37 cellular contexts compared by ENCODE assay signal in genomic region chr1:45299296-45299695, GRCh38. TPM values are rescaled to one million over a fixed set of nuclear protein-coding genes. Genes with fewer than 3 reads are reported as not detected.
"Had no signal": no experiment of that assay in that cellular context is flagged by ENCODE, and none has a peak within 500 bp of the region (broad histone marks: within the 10 kb centered on the region; RNA-seq: fewer than 3 reads in every experiment).

No MANE protein-coding gene starts in this region.

- ATAC-seq: activated CD4-positive, alpha-beta T cell treated with anti-CD3 and anti-CD28 coated beads for 36 hours; activated CD4-positive, CD25-positive, alpha-beta regulatory T cell treated with anti-CD3 and anti-CD28 coated beads, Interleukin-2, amount 50 U/mL, for 24 hours; activated CD8-positive, alpha-beta T cell treated with anti-CD3 and anti-CD28 coated beads for 36 hours; activated naive CD4-positive, alpha-beta T cell treated with anti-CD3 and anti-CD28 coated beads, Interleukin-2, amount 50 U/mL, for 72 hours; activated T-cell treated with anti-CD3 and anti-CD28 coated beads, Interleukin-2, amount 50 U/mL, for 4 hours; activated T-cell treated with anti-CD3 and anti-CD28 coated beads, Interleukin-2, amount 50 U/mL, for 72 hours; activated T-helper 17 cell treated with anti-CD3 and anti-CD28 coated beads, Interleukin-2, amount 50 U/mL, for 72 hours; body of pancreas; WTC11 had no signal

- H3K27ac Mint-ChIP-seq: activated CD4-positive, alpha-beta memory T cell treated with anti-CD3 and anti-CD28 coated beads for 36 hours; activated CD4-positive, alpha-beta T cell treated with anti-CD3 and anti-CD28 coated beads for 36 hours; activated CD4-positive, alpha-beta T cell treated with anti-CD3 and anti-CD28 coated beads, Interleukin-2, amount 10 ng/mL, durations not matched to agents 7 days and 5 days; activated CD8-positive, alpha-beta T cell treated with anti-CD3 and anti-CD28 coated beads for 36 hours; activated naive CD4-positive, alpha-beta T cell treated with anti-CD3 and anti-CD28 coated beads for 36 hours; activated naive CD4-positive, alpha-beta T cell treated with anti-CD3 and anti-CD28 coated beads, Interleukin-2, amount 50 U/mL, for 72 hours; activated naive CD8-positive, alpha-beta T cell treated with anti-CD3 and anti-CD28 coated beads for 36 hours; activated T-cell treated with anti-CD3 and anti-CD28 coated beads, Interleukin-2, amount 50 U/mL, for 72 hours; activated T-helper 1 cell treated with anti-CD3 and anti-CD28 coated beads, Interleukin-12 subunit alpha, Interleukin-12 subunit beta, Interleukin-2, Interleukin-4 antibody, amounts not matched to agents 30 ng/mL and 10 ng/mL and 1 ng/mL, durations not matched to agents 14 hours and 24 hours and 36 hours; activated T-helper 17 cell treated with anti-CD3 and anti-CD28 coated beads, Interleukin-2, amount 50 U/mL, for 72 hours; T-helper 1 cell treated with Interleukin-12 subunit alpha and Interleukin-12 subunit beta and Interleukin-4 antibody, amounts not matched to agents 30 μg/mL and 1 μg/mL, for 36 hours; T-helper 2 cell treated with Interferon-gamma antibody and Interleukin-4, amounts not matched to agents 5 μg/mL and 100 μg/mL, for 36 hours; WTC11 had no signal

- H3K36me3 ChIP-seq: adrenal gland, brain microvascular endothelial cell, breast epithelium, WERI-Rb-1 had no signal

- H3K36me3 Mint-ChIP-seq: activated CD4-positive, alpha-beta memory T cell treated with anti-CD3 and anti-CD28 coated beads for 36 hours; activated naive CD4-positive, alpha-beta T cell treated with anti-CD3 and anti-CD28 coated beads, Interleukin-2, amount 50 U/mL, for 72 hours; activated naive CD8-positive, alpha-beta T cell treated with anti-CD3 and anti-CD28 coated beads for 36 hours; WTC11 had no signal

- H3K27ac ChIP-seq: adrenal gland, body of pancreas, brain microvascular endothelial cell, breast epithelium, WERI-Rb-1 had no signal

- H3K9me3 Mint-ChIP-seq: activated CD4-positive, alpha-beta memory T cell treated with anti-CD3 and anti-CD28 coated beads for 36 hours; activated CD4-positive, alpha-beta T cell treated with anti-CD3 and anti-CD28 coated beads, Interleukin-2, amount 10 ng/mL, durations not matched to agents 7 days and 5 days; activated CD8-positive, alpha-beta T cell treated with anti-CD3 and anti-CD28 coated beads for 36 hours; activated naive CD4-positive, alpha-beta T cell treated with anti-CD3 and anti-CD28 coated beads for 36 hours; activated naive CD4-positive, alpha-beta T cell treated with anti-CD3 and anti-CD28 coated beads, Interleukin-2, amount 50 U/mL, for 72 hours; activated naive CD8-positive, alpha-beta T cell treated with anti-CD3 and anti-CD28 coated beads for 36 hours; activated T-cell treated with anti-CD3 and anti-CD28 coated beads, Interleukin-2, amount 50 U/mL, for 4 hours; activated T-cell treated with anti-CD3 and anti-CD28 coated beads, Interleukin-2, amount 50 U/mL, for 72 hours; activated T-helper 1 cell treated with anti-CD3 and anti-CD28 coated beads, Interleukin-12 subunit alpha, Interleukin-12 subunit beta, Interleukin-2, Interleukin-4 antibody, amounts not matched to agents 30 ng/mL and 10 ng/mL and 1 ng/mL, durations not matched to agents 14 hours and 24 hours and 36 hours; activated T-helper 17 cell treated with anti-CD3 and anti-CD28 coated beads, Interleukin-2, amount 50 U/mL, for 72 hours; T-helper 1 cell treated with Interleukin-12 subunit alpha and Interleukin-12 subunit beta and Interleukin-4 antibody, amounts not matched to agents 30 μg/mL and 1 μg/mL, for 36 hours; T-helper 2 cell treated with Interferon-gamma antibody and Interleukin-4, amounts not matched to agents 5 μg/mL and 100 μg/mL, for 36 hours; WTC11 had no signal

- H3K27me3 ChIP-seq: adrenal gland, body of pancreas, brain microvascular endothelial cell, breast epithelium had no signal

- H3K9me3 ChIP-seq: adrenal gland, body of pancreas, breast epithelium had no signal

- H3K4me3 Mint-ChIP-seq: activated CD4-positive, alpha-beta memory T cell treated with anti-CD3 and anti-CD28 coated beads for 36 hours; activated CD4-positive, alpha-beta T cell treated with anti-CD3 and anti-CD28 coated beads for 36 hours; activated CD4-positive, alpha-beta T cell treated with anti-CD3 and anti-CD28 coated beads, Interleukin-2, amount 10 ng/mL, durations not matched to agents 7 days and 5 days; activated CD8-positive, alpha-beta T cell treated with anti-CD3 and anti-CD28 coated beads for 36 hours; activated naive CD4-positive, alpha-beta T cell treated with anti-CD3 and anti-CD28 coated beads for 36 hours; activated naive CD8-positive, alpha-beta T cell treated with anti-CD3 and anti-CD28 coated beads for 36 hours; activated T-cell treated with anti-CD3 and anti-CD28 coated beads, Interleukin-2, amount 50 U/mL, for 4 hours; activated T-cell treated with anti-CD3 and anti-CD28 coated beads, Interleukin-2, amount 50 U/mL, for 72 hours; activated T-helper 1 cell treated with anti-CD3 and anti-CD28 coated beads, Interleukin-12 subunit alpha, Interleukin-12 subunit beta, Interleukin-2, Interleukin-4 antibody, amounts not matched to agents 30 ng/mL and 10 ng/mL and 1 ng/mL, durations not matched to agents 14 hours and 24 hours and 36 hours; activated T-helper 17 cell treated with anti-CD3 and anti-CD28 coated beads, Interleukin-2, amount 50 U/mL, for 72 hours; T-helper 1 cell treated with Interleukin-12 subunit alpha and Interleukin-12 subunit beta and Interleukin-4 antibody, amounts not matched to agents 30 μg/mL and 1 μg/mL, for 36 hours; T-helper 2 cell treated with Interferon-gamma antibody and Interleukin-4, amounts not matched to agents 5 μg/mL and 100 μg/mL, for 36 hours; WTC11 had no signal

- H3K27me3 Mint-ChIP-seq: activated CD4-positive, alpha-beta memory T cell treated with anti-CD3 and anti-CD28 coated beads for 36 hours; activated CD4-positive, alpha-beta T cell treated with anti-CD3 and anti-CD28 coated beads for 36 hours; activated CD4-positive, alpha-beta T cell treated with anti-CD3 and anti-CD28 coated beads, Interleukin-2, amount 10 ng/mL, durations not matched to agents 7 days and 5 days; activated CD8-positive, alpha-beta T cell treated with anti-CD3 and anti-CD28 coated beads for 36 hours; activated naive CD8-positive, alpha-beta T cell treated with anti-CD3 and anti-CD28 coated beads for 36 hours; activated T-helper 17 cell treated with anti-CD3 and anti-CD28 coated beads, Interleukin-2, amount 50 U/mL, for 72 hours had no signal

- H3K4me3 ChIP-seq: adrenal gland, body of pancreas, breast epithelium had no signal

- DNase-seq: activated CD4-positive, alpha-beta memory T cell treated with anti-CD3 and anti-CD28 coated beads for 36 hours; activated CD4-positive, alpha-beta T cell treated with anti-CD3 and anti-CD28 coated beads for 1 hour; activated CD4-positive, alpha-beta T cell treated with anti-CD3 and anti-CD28 coated beads for 36 hours; activated CD4-positive, alpha-beta T cell treated with anti-CD3 and anti-CD28 coated beads for 48 hours; activated CD4-positive, alpha-beta T cell treated with anti-CD3 and anti-CD28 coated beads, Interleukin-2, amount 10 ng/mL, durations not matched to agents 7 days and 5 days; activated CD4-positive, CD25-positive, alpha-beta regulatory T cell; activated CD8-positive, alpha-beta memory T cell treated with anti-CD3 and anti-CD28 coated beads, Interleukin-2, amount 50 U/mL, for 4 hours; activated CD8-positive, alpha-beta T cell treated with anti-CD3 and anti-CD28 coated beads for 36 hours; activated effector memory CD4-positive, alpha-beta T cell treated with anti-CD3 and anti-CD28 coated beads, Interleukin-2, amount 50 U/mL, for 16 hours; activated gamma-delta T cell treated with Interleukin-2 at 50 U/mL for 16 hours; activated naive CD4-positive, alpha-beta T cell; activated naive CD4-positive, alpha-beta T cell treated with anti-CD3 and anti-CD28 coated beads for 36 hours; activated naive CD4-positive, alpha-beta T cell treated with anti-CD3 and anti-CD28 coated beads, Interleukin-2, amount 50 U/mL, for 16 hours; activated naive CD8-positive, alpha-beta T cell treated with anti-CD3 and anti-CD28 coated beads for 36 hours; activated T-cell treated with anti-CD3 and anti-CD28 coated beads for 4 hours; activated T-cell treated with anti-CD3 and anti-CD28 coated beads, Interleukin-2, amount 50 U/mL, for 4 hours; activated T-cell treated with anti-CD3 and anti-CD28 coated beads, Interleukin-2, amount 50 U/mL, for 72 hours; adrenal gland; amniotic stem cell; aorta; body of pancreas; brain microvascular endothelial cell; central memory CD4-positive, alpha-beta T cell; SW 1271; T-helper 1 cell; T-helper 2 cell; T-helper 9 cell; WERI-Rb-1 had no signal

RNA-seq across cellular contexts. Expression of gene HPDL, which starts 27.4 kb away (rescaled TPM):
- total RNA-seq: cardiac septum had no signal
